10 cellular contexts compared by ENCODE assay signal in the genomic region with DNA sequence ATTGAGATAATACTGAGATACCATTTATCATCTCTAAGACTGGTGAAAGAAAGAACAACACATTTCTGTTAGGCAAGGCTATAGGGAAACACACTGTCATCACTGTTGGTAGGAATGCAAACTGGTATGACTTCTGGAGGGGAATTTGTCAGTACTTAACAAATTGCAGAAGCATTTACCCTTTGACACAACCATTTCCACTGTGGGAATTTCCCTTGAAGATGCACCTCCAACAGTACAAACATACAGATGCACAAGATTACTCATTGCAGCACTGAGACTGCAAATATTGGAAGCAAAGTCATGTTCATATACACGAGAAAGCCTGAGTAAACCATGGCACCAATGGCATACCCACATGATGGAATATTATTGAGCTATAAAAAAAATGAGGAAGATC. TPM values are rescaled to one million over a fixed set of nuclear protein-coding genes. Genes with fewer than 3 reads are reported as not detected.
DNase-seq lines count a peak whose midpoint lies in the region; ATAC-seq, FAIRE-seq and TF ChIP-seq lines count a peak whose summit lies in the region.
"Had no signal": no experiment of that assay in that cellular context is flagged by ENCODE, and none has a peak within 500 bp of the region (broad histone marks: within the 10 kb centered on the region; RNA-seq: fewer than 3 reads in every experiment).

No MANE protein-coding gene starts in this region.

- TF ChIP-seq POLR2A in GM12878 (IDR thresholded peaks at IDR 0.05; ENCODE audit: low read depth, low read length), result no peak

- RAD21 ChIA-PET in GM12878 (lab: Charles Lee; ENCODE audit: unreplicated experiment), result interaction anchor here (0.8 kb wide), 1 partner anchor 32 kb away, joined by 3 read pairs; no protein-coding TSS in a partner anchor

- H3K9ac ChIP-seq in GM12878 (ENCODE audit: control insufficient read depth, insufficient read depth, low read length) (no peak overlapping the region), neural progenitor cell (no peak overlapping the region)

- H4K20me1 ChIP-seq in GM12878 (ENCODE audit: control insufficient read depth, insufficient read depth), result no peaks in the 10 kb centered on the region
- no peaks in the 10 kb centered on the region for H4K20me1 ChIP-seq in neural progenitor cell (ENCODE audit: low read depth)

- peaks cover 14% of the 10 kb centered on the region for H3K36me3 Mint-ChIP-seq in neural progenitor cell

- no peaks in the 10 kb centered on the region for H3F3A ChIP-seq in neural progenitor cell (ENCODE audit: low read depth)

- H3K9me3 Mint-ChIP-seq in neural progenitor cell, result no peaks in the 10 kb centered on the region
- H3K9me3 Mint-ChIP-seq: T-cell had no signal

- FAIRE-seq in GM19239 (lab: Jason Lieb, UNC) (peak; percentile 83), GM12878 (lab: Jason Lieb, UNC) (peak; percentile 78)
- FAIRE-seq: K562 had no signal

- H3K4me3 ChIP-seq in GM12878, result no peak overlapping the region
- no peak overlapping the region for H3K4me3 ChIP-seq in neural progenitor cell
- H3K4me3 ChIP-seq in heart right ventricle, result no peak overlapping the region
- H3K4me3 ChIP-seq: K562 had no signal

- H3K4me1 ChIP-seq in GM12878 (ENCODE audit: control insufficient read depth, insufficient read depth, low read length) (peaks cover 3% of the 10 kb centered on the region), neural progenitor cell (no peaks in the 10 kb centered on the region), heart right ventricle (no peaks in the 10 kb centered on the region)

- no peaks in the 10 kb centered on the region for H3K27me3 ChIP-seq in GM12878 (replicated peaks in 1 of 2; ENCODE audit: control insufficient read depth in 2 of 2, insufficient read depth in 2 of 2, low read length in 1 of 2)
- no peaks in the 10 kb centered on the region for H3K27me3 ChIP-seq in neural progenitor cell
- peaks cover 0 to 5% (median 0%) of the 10 kb centered on the region in 7 donors for H3K27me3 ChIP-seq in heart right ventricle

- H2AFZ ChIP-seq in GM12878 (ENCODE audit: control insufficient read depth, low read depth, low read length) (no peak overlapping the region), neural progenitor cell (replicated peaks) (no peak overlapping the region)

- H3K79me2 ChIP-seq in GM12878 (ENCODE audit: control insufficient read depth, insufficient read depth, low read length), result no peaks in the 10 kb centered on the region
- no peaks in the 10 kb centered on the region for H3K79me2 ChIP-seq in neural progenitor cell (ENCODE audit: low read depth)

- DNase-seq in Caki2 (ENCODE audit: low read depth) (peak; percentile 56), GM19239 (ENCODE audit: insufficient read length, low spot score) (no peak), GM12878 (ENCODE audit: low read depth, low spot score) (peak; percentile 71), neural progenitor cell (ENCODE audit: low spot score) (no peak), NCI-H69 (lab: John Stamatoyannopoulos, UW) (no peak), LoVo (ENCODE audit: low spot score) (no peak), heart right ventricle (no peak)
- DNase-seq: T-cell had no signal

- WGBS in GM12878 (ENCODE audit: insufficient coverage, insufficient replicate concordance, low lambda C conversion rate, missing lambda C conversion rate), result 5% methylated on average over 1 of the region's 1 CpG
- 87 to 92% methylated on average over 1 of the region's 1 CpG for WGBS in heart right ventricle, 2 donors

- H3K27me3 Mint-ChIP-seq in neural progenitor cell (ENCODE audit: insufficient read depth, low read depth), result no peaks in the 10 kb centered on the region
- H3K27me3 Mint-ChIP-seq: T-cell had no signal

- SMC1A ChIA-PET in GM12878 (lab: Charles Lee; ENCODE audit: uncharacterized antibody, unreplicated experiment), result interaction anchor here (0.6 to 3.0 kb wide), 7 partner anchors 12 to 105 kb away, joined by 3 to 14 read pairs (median 3); partner anchors contain the start of gene GM2A

- in situ Hi-C loops in Caki2 (cut with HindIII; ENCODE audit: low pct_unique_long_range_greater_than_20kb, low sequenced_read_pairs), result no loop called here
- in situ Hi-C loops in GM12878 (cut with MboI), result no loop called here

- no TSS peak for BruUV-seq in GM12878 (replicated peaks; lab: Mats Ljungman, UMichigan)

- POLR2A ChIA-PET in GM12878 (lab: Charles Lee), result interaction anchor here (0.6 to 1.6 kb wide), 4 partner anchors 12 to 78 kb away, joined by 3 to 6 read pairs (median 4); partner anchors contain the start of gene GM2A

- H3K9me3 ChIP-seq in GM12878 (replicated peaks; ENCODE audit: control insufficient read depth, insufficient read depth, low read length) (no peaks in the 10 kb centered on the region), neural progenitor cell (ENCODE audit: low read depth) (no peaks in the 10 kb centered on the region), heart right ventricle (no peaks in the 10 kb centered on the region)

- peak; percentile 71 for ATAC-seq in HG02970 (IDR thresholded peaks at IDR 0.05; ENCODE audit: low FRiP score, unreplicated experiment)
- ATAC-seq in GM12878, result peak; percentile 97
- no peak for ATAC-seq in heart right ventricle
- ATAC-seq: K562, T-cell had no signal

- CTCF ChIA-PET in GM12878 (lab: Yijun Ruan, JAX), result interaction anchor here (0.8 to 0.9 kb wide), 3 partner anchors 15 to 18 kb away, joined by 3 read pairs; partner anchors contain the start of gene GM2A

- H3K4me1 Mint-ChIP-seq in neural progenitor cell, result no peaks in the 10 kb centered on the region
- H3K4me1 Mint-ChIP-seq: T-cell had no signal

- TF ChIP-seq RAD21 in GM12878 (IDR thresholded peaks at IDR 0.05; ENCODE audit: insufficient read depth, low read depth, low read length), result no peak

- TF ChIP-seq CTCF in GM12878 (IDR thresholded peaks at IDR 0.05 in 2 of 3, conservative IDR thresholded peaks at IDR 0.05 in 1 of 3; ENCODE audit: control insufficient read depth in 2 of 3, extremely low read depth in 1 of 3, insufficient read depth in 1 of 3, low read depth in 3 of 3, low read length in 3 of 3), result no peak
- TF ChIP-seq CTCF in neural progenitor cell (IDR thresholded peaks at IDR 0.05), result no peak
- TF ChIP-seq CTCF in heart right ventricle (IDR thresholded peaks at IDR 0.05), result no peak

- no peak overlapping the region for H3K27ac ChIP-seq in GM12878 (ENCODE audit: control insufficient read depth, insufficient read depth)
- H3K27ac ChIP-seq in neural progenitor cell, result no peak overlapping the region
- H3K27ac ChIP-seq in heart right ventricle, result no peak overlapping the region

- TF ChIP-seq EP300 in GM12878 (IDR thresholded peaks at IDR 0.05; ENCODE audit: borderline replicate concordance in 1 of 2, control insufficient read depth in 1 of 2, low read depth in 2 of 2, low read length in 2 of 2), result no peak; a peak in 1 of 4 replicates

- intact Hi-C loops in GM12878 (cut with micrococcal nuclease; ENCODE audit: unreplicated experiment), result no loop called here
- intact Hi-C loops in heart right ventricle (cut with DNase I), result no loop called here

- no peak overlapping the region for H3K4me2 ChIP-seq in GM12878 (ENCODE audit: control insufficient read depth, insufficient read depth)
- H3K4me2 ChIP-seq in neural progenitor cell, result no peak overlapping the region

- no peak overlapping the region for H3K4me3 Mint-ChIP-seq in neural progenitor cell
- H3K4me3 Mint-ChIP-seq: T-cell had no signal

- no peak overlapping the region for H3K27ac Mint-ChIP-seq in neural progenitor cell
- H3K27ac Mint-ChIP-seq: T-cell had no signal

- peaks cover 17 to 21% of the 10 kb centered on the region in 2 experiments for H3K36me3 ChIP-seq in GM12878 (ENCODE audit: control insufficient read depth in 2 of 2, insufficient read depth in 2 of 2, low read length in 1 of 2)
- H3K36me3 ChIP-seq in neural progenitor cell, result no peaks in the 10 kb centered on the region
- peaks cover 0 to 52% (median 23%) of the 10 kb centered on the region in 9 donors for H3K36me3 ChIP-seq in heart right ventricle

RNA-seq across cellular contexts. Expression of gene GM2A, which starts 17.6 kb away (rescaled TPM):
- 18.3 and 21.8 TPM in 2 replicates for total RNA-seq in Caki2 (2014; rRNA removed; shearing (Covaris generic); ENCODE audit: low replicate concordance)
- 150 and 162 TPM in 2 replicates for total RNA-seq in GM12878 (2013; cell fraction: nucleolus; rRNA removed)
- total RNA-seq in GM12878 (2014; rRNA removed) (102 and 109 TPM in 2 replicates), GM12878 (2014; rRNA removed; fragmentation: Illumina TruSeq; extraction: Trizol) (75.7 TPM in 2 replicates), GM12878 (2021) (95.1 and 95.6 TPM in 2 replicates), neural progenitor cell (ENCODE audit: low replicate concordance) (19.4 TPM in 2 replicates), heart right ventricle (10 to 100 TPM; 30.5 to 47.1 (median 36.5) TPM)
- polyA plus RNA-seq in GM12878 (2011; ENCODE audit: low read depth), result 46.2 TPM
- polyA plus RNA-seq in GM12878 (2011; rRNA removed) (85.4 and 106 TPM in 2 replicates), GM12878 (2014; fragmentation: Illumina TruSeq; extraction: Trizol) (74.4 and 83.9 TPM in 2 replicates), GM12878 (2014; fragmentation: Nextera tagmentation; extraction: Ambion mirVana) (10 to 100 TPM; 33.6 to 44.4 TPM), GM12878 (2014; rRNA removed) (62.0 and 63.9 TPM in 2 replicates), GM12878 (2016; fragmentation: Nextera tagmentation; extraction: Ambion mirVana) (10 to 100 TPM; 44.0 to 44.4 TPM), heart right ventricle (10 to 100 TPM; 18.1 to 19.9 TPM)
- 81.7 and 107 TPM in 2 replicates for polyA plus RNA-seq in GM12878 (2011; cell fraction: cytosol; rRNA removed)
- polyA plus RNA-seq in GM12878 (2011; cell fraction: nucleus; rRNA removed), result 27.6 and 30.7 TPM in 2 replicates
- polyA plus RNA-seq in GM12878 (2012), result 61.7 and 69.7 TPM in 2 replicates
- 109 and 137 TPM in 2 replicates for polyA minus RNA-seq in GM12878 (2011; rRNA and poly(A)+ RNA removed)
- polyA minus RNA-seq in GM12878 (2011; cell fraction: cytosol; rRNA and poly(A)+ RNA removed), result 43.7 and 54.0 TPM in 2 replicates
- 14.7 and 19.8 TPM in 2 replicates for polyA minus RNA-seq in GM12878 (2011; cell fraction: nucleus; rRNA and poly(A)+ RNA removed)

RNA-seq across cellular contexts. Expression of gene SLC36A3, which starts 33.0 kb away (rescaled TPM):
- not detected in 2 replicates for total RNA-seq in Caki2 (2014; rRNA removed; shearing (Covaris generic); ENCODE audit: low replicate concordance)
- not detected in 2 replicates for total RNA-seq in GM12878 (2013; cell fraction: nucleolus; rRNA removed)
- not detected in 2 replicates for total RNA-seq in GM12878 (2014; rRNA removed)
- not detected in 2 replicates for total RNA-seq in GM12878 (2014; rRNA removed; fragmentation: Illumina TruSeq; extraction: Trizol)
- total RNA-seq in GM12878 (2021), result not detected in 2 replicates
- polyA plus RNA-seq in GM12878 (2011; ENCODE audit: low read depth), result not detected
- not detected in 2 replicates for polyA plus RNA-seq in GM12878 (2011; rRNA removed)
- polyA plus RNA-seq in GM12878 (2011; cell fraction: cytosol; rRNA removed), result not detected in 2 replicates
- polyA plus RNA-seq in GM12878 (2011; cell fraction: nucleus; rRNA removed), result not detected in 2 replicates
- not detected in 2 replicates for polyA plus RNA-seq in GM12878 (2012)
- polyA plus RNA-seq in GM12878 (2014; fragmentation: Illumina TruSeq; extraction: Trizol), result not detected in 2 replicates
- under 1 TPM in 1 of 2 experiments, not detected in 1; 0.03 TPM for polyA plus RNA-seq in GM12878 (2014; fragmentation: Nextera tagmentation; extraction: Ambion mirVana)
- polyA plus RNA-seq in GM12878 (2014; rRNA removed), result not detected in 2 replicates
- not detected for polyA plus RNA-seq in GM12878 (2016; fragmentation: Nextera tagmentation; extraction: Ambion mirVana)
- polyA minus RNA-seq in GM12878 (2011; rRNA and poly(A)+ RNA removed), result not detected in 2 replicates
- not detected in 2 replicates for polyA minus RNA-seq in GM12878 (2011; cell fraction: cytosol; rRNA and poly(A)+ RNA removed)
- not detected in 2 replicates for polyA minus RNA-seq in GM12878 (2011; cell fraction: nucleus; rRNA and poly(A)+ RNA removed)
- not detected in 2 replicates for total RNA-seq in neural progenitor cell (ENCODE audit: low replicate concordance)
- total RNA-seq in heart right ventricle, result not detected
- not detected for polyA plus RNA-seq in heart right ventricle
- total RNA-seq: K562, T-cell had no signal
- polyA plus RNA-seq: K562 had no signal

RNA-seq across cellular contexts. Expression of gene CCDC69, which starts 46.7 kb away (rescaled TPM):
- not detected in 2 replicates for total RNA-seq in Caki2 (2014; rRNA removed; shearing (Covaris generic); ENCODE audit: low replicate concordance)
- 69.3 and 77.6 TPM in 2 replicates for total RNA-seq in GM12878 (2013; cell fraction: nucleolus; rRNA removed)
- 91.1 and 104 TPM in 2 replicates for total RNA-seq in GM12878 (2014; rRNA removed)
- total RNA-seq in GM12878 (2014; rRNA removed; fragmentation: Illumina TruSeq; extraction: Trizol), result 78.8 and 80.3 TPM in 2 replicates
- total RNA-seq in GM12878 (2021), result 77.3 and 80.8 TPM in 2 replicates
- polyA plus RNA-seq in GM12878 (2011; ENCODE audit: low read depth), result 37.5 TPM
- polyA plus RNA-seq in GM12878 (2011; rRNA removed), result 36.7 and 42.3 TPM in 2 replicates
- 56.7 and 66.0 TPM in 2 replicates for polyA plus RNA-seq in GM12878 (2011; cell fraction: cytosol; rRNA removed)
- 16.1 and 18.3 TPM in 2 replicates for polyA plus RNA-seq in GM12878 (2011; cell fraction: nucleus; rRNA removed)
- polyA plus RNA-seq in GM12878 (2012), result 46.8 and 47.5 TPM in 2 replicates
- 104 and 106 TPM in 2 replicates for polyA plus RNA-seq in GM12878 (2014; fragmentation: Illumina TruSeq; extraction: Trizol)
- polyA plus RNA-seq in GM12878 (2014; fragmentation: Nextera tagmentation; extraction: Ambion mirVana), result 10 to 100 TPM; 13.5 to 21.4 TPM
- polyA plus RNA-seq in GM12878 (2014; rRNA removed), result 89.6 and 102 TPM in 2 replicates
- polyA plus RNA-seq in GM12878 (2016; fragmentation: Nextera tagmentation; extraction: Ambion mirVana), result 10 to 100 TPM; 55.7 to 59.8 TPM
- 32.8 and 41.3 TPM in 2 replicates for polyA minus RNA-seq in GM12878 (2011; rRNA and poly(A)+ RNA removed)
- polyA minus RNA-seq in GM12878 (2011; cell fraction: cytosol; rRNA and poly(A)+ RNA removed), result 11.4 and 17.0 TPM in 2 replicates
- polyA minus RNA-seq in GM12878 (2011; cell fraction: nucleus; rRNA and poly(A)+ RNA removed), result 11.6 and 16.5 TPM in 2 replicates
- total RNA-seq in neural progenitor cell (ENCODE audit: low replicate concordance), result 0.03 and 0.07 TPM in 2 replicates
- 100 to 1,000 TPM in 7 of 10 donors, 10 to 100 TPM in 3; 74.9 to 172 (median 104) TPM for total RNA-seq in heart right ventricle
- 100 to 1,000 TPM in 1 of 2 donors, 10 to 100 TPM in 1; 50.8 to 191 TPM for polyA plus RNA-seq in heart right ventricle

Comparison
In these comparisons a context has a peak if more than half of its experiments do, and no peak if none do; other contexts are left out.
1. DNase-seq: peak in Caki2 (single experiment) and GM12878 (single experiment); none in GM19239 (single experiment), neural progenitor cell (single experiment), NCI-H69 (single experiment), LoVo (single experiment) and heart right ventricle (0 of 2).
2. ATAC-seq: peak in HG02970 (single experiment) and GM12878 (single experiment); none in heart right ventricle (0 of 8).
3. RNA of gene CCDC69, which starts 46.7 kb away (total RNA-seq): 74.9 to 172 TPM in heart right ventricle and 69.3 to 104 TPM in GM12878; 0.03 to 0.07 TPM in neural progenitor cell and not detected in Caki2; every median in the first group is over 10 times any median in the second.